13 cellular contexts compared by ENCODE assay signal in the genomic region with DNA sequence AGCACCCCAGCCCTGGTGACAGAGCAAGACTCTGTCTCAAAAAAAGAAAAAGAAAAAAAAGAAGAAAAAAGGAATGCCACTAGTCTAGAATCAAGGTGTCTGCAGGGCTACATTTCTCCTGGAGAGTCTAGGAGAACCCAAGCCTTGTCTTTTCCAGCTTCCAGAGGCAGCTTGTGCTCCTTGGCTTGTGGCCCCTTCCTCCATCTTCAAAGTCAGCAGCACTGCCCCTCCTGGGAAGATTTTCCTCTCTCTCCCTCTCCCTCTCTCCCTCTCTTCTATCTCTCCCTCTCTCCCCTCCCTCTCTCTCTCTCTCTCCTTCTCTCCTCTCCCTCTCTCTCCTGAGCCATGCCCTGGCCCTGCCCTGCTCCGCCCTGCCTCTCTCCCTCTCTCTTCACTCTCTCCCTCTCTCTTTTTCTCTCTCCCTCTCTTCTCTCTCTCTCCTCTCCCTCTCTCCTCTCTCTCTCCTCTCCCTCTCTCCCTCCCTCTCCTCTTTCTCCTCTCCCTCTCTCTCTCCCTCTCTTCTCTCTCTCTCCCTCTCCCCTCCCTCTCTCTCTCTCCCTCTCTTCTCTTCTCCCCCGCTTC.
"Had no signal": no experiment of that assay in that cellular context is flagged by ENCODE, and none has a peak within 500 bp of the region (broad histone marks: within the 10 kb centered on the region; RNA-seq: fewer than 3 reads in every experiment).

No MANE protein-coding gene starts in this region.

- H3K9me3 ChIP-seq: ovary, SK-N-SH had no signal

- H3K36me3 Mint-ChIP-seq: activated naive CD4-positive, alpha-beta T cell treated with anti-CD3 and anti-CD28 coated beads, Interleukin-2, amount 50 U/mL, for 24 hours; neural progenitor cell had no signal

- H3K4me3 Mint-ChIP-seq: activated CD4-positive, alpha-beta T cell treated with anti-CD3 and anti-CD28 coated beads for 36 hours; activated CD8-positive, alpha-beta T cell treated with anti-CD3 and anti-CD28 coated beads for 36 hours; activated naive CD4-positive, alpha-beta T cell treated with anti-CD3 and anti-CD28 coated beads, Interleukin-2, amount 50 U/mL, for 24 hours; neural progenitor cell had no signal

- H3K4me1 Mint-ChIP-seq: activated naive CD4-positive, alpha-beta T cell treated with anti-CD3 and anti-CD28 coated beads, Interleukin-2, amount 50 U/mL, for 24 hours had no signal

- H3K27ac ChIP-seq: neural progenitor cell, VCaP had no signal

- DNase-seq: activated CD4-positive, alpha-beta T cell treated with anti-CD3 and anti-CD28 coated beads for 36 hours; activated CD8-positive, alpha-beta memory T cell treated with anti-CD3 and anti-CD28 coated beads, Interleukin-2, amount 50 U/mL, for 4 hours; activated CD8-positive, alpha-beta T cell treated with anti-CD3 and anti-CD28 coated beads for 36 hours; foreskin melanocyte; retina; SK-N-SH; small intestine; T-helper 1 cell; trophoblast cell had no signal

- H3K27me3 ChIP-seq: ovary had no signal

- H3K4me3 ChIP-seq: neural progenitor cell, ovary had no signal

- ATAC-seq: activated CD4-positive, alpha-beta T cell treated with anti-CD3 and anti-CD28 coated beads for 36 hours; activated CD8-positive, alpha-beta T cell treated with anti-CD3 and anti-CD28 coated beads for 36 hours had no signal

- H3K36me3 ChIP-seq: neural progenitor cell, ovary had no signal

- H3K9me3 Mint-ChIP-seq: activated CD8-positive, alpha-beta T cell treated with anti-CD3 and anti-CD28 coated beads for 36 hours; activated naive CD4-positive, alpha-beta T cell treated with anti-CD3 and anti-CD28 coated beads, Interleukin-2, amount 50 U/mL, for 24 hours; neural progenitor cell had no signal

- H3K27ac Mint-ChIP-seq: activated CD4-positive, alpha-beta T cell treated with anti-CD3 and anti-CD28 coated beads for 36 hours; activated CD8-positive, alpha-beta T cell treated with anti-CD3 and anti-CD28 coated beads for 36 hours; activated naive CD4-positive, alpha-beta T cell treated with anti-CD3 and anti-CD28 coated beads, Interleukin-2, amount 50 U/mL, for 24 hours; neural progenitor cell had no signal
